19 cellular contexts compared by ENCODE assay signal in the genomic region with DNA sequence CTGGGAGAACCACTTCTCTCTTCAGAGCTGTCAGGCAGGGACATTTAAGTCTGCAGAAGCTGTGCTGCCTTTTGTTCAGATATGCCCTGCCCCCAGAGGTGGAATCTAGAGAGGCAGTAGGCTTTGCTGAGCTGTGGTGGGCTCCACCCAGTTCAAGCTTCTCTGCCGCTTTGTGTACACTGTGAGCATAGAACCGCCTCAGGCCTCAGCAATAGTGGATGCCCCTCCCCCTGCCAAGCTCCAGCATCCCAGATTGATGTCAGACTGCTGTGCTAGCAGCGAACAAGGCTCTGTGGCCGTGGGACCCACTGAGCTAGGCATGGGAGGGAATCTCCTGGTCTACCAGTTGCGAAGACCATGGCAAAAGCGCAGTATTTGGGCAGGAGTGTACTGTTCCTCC.
"Had no signal": no experiment of that assay in that cellular context is flagged by ENCODE, and none has a peak within 500 bp of the region (broad histone marks: within the 10 kb centered on the region; RNA-seq: fewer than 3 reads in every experiment).

No MANE protein-coding gene starts in this region.

- H3K27me3 ChIP-seq: esophagus squamous epithelium, gastroesophageal sphincter, hepatocyte, neutrophil, sigmoid colon, stomach, transverse colon had no signal

- H3K27ac ChIP-seq: esophagus squamous epithelium, gastroesophageal sphincter, hepatocyte, neutrophil, sigmoid colon, skin epidermis, stomach, thoracic aorta, transverse colon had no signal

- H3K36me3 ChIP-seq: esophagus squamous epithelium, gastroesophageal sphincter, neutrophil, sigmoid colon, stomach, thoracic aorta, transverse colon had no signal

- H3K4me1 ChIP-seq: sigmoid colon, stomach, transverse colon had no signal

- ATAC-seq: gastroesophageal sphincter; left colon; left ventricle myocardium superior; naive thymus-derived CD4-positive, alpha-beta T cell had no signal

- H3K4me3 ChIP-seq: esophagus squamous epithelium, gastroesophageal sphincter, hepatocyte, sigmoid colon, skin epidermis, stomach, thoracic aorta, transverse colon had no signal

- FAIRE-seq: urothelium cell line had no signal

- H3K9me3 ChIP-seq: esophagus squamous epithelium, gastroesophageal sphincter, neutrophil, sigmoid colon, stomach, thoracic aorta, transverse colon had no signal

- H2AFZ ChIP-seq: hepatocyte had no signal

- H3K4me2 ChIP-seq: hepatocyte had no signal

- DNase-seq: esophagus squamous epithelium; foreskin fibroblast; left colon; left ventricle myocardium superior; mesendoderm; naive thymus-derived CD4-positive, alpha-beta T cell; nephron progenitor cell; sigmoid colon; stimulated activated CD4-positive, alpha-beta T cell treated with anti-CD3 and anti-CD28 coated beads, Interleukin-12 subunit alpha, Interleukin-12 subunit beta, amount 100 ng/mL, for 4 hours; stimulated activated naive CD4-positive, alpha-beta T cell; stomach; substantia nigra; transverse colon had no signal

- H3K79me2 ChIP-seq: hepatocyte had no signal
